In genomic region chr7:458511-459245, GRCh38 we compare ENCODE assay signal across 10 cellular contexts.
"Had no signal": no experiment of that assay in that cellular context is flagged by ENCODE, and none has a peak within 500 bp of the region (broad histone marks: within the 10 kb centered on the region; RNA-seq: fewer than 3 reads in every experiment).

No MANE protein-coding gene starts in this region.

- H3K27me3 ChIP-seq: body of pancreas, ovary, thyroid gland had no signal

- DNase-seq: activated CD4-positive, alpha-beta memory T cell treated with anti-CD3 and anti-CD28 coated beads, Interleukin-2, amount 10 ng/mL, durations not matched to agents 7 days and 5 days; activated CD4-positive, alpha-beta T cell treated with anti-CD3 and anti-CD28 coated beads for 1 hour; activated naive CD4-positive, alpha-beta T cell treated with Interleukin-2 at 50 U/mL for 16 hours; dermis blood vessel endothelial cell; ovary; T-helper 9 cell; thyroid gland had no signal

- H3K27me3 Mint-ChIP-seq: activated CD4-positive, alpha-beta memory T cell treated with anti-CD3 and anti-CD28 coated beads, Interleukin-2, amount 10 ng/mL, durations not matched to agents 7 days and 5 days had no signal

- H3K27ac ChIP-seq: body of pancreas, ovary, thyroid gland had no signal

- H3K27ac Mint-ChIP-seq: activated CD4-positive, alpha-beta memory T cell treated with anti-CD3 and anti-CD28 coated beads, Interleukin-2, amount 10 ng/mL, durations not matched to agents 7 days and 5 days; activated T-helper 1 cell treated with anti-CD3 and anti-CD28 coated beads, Interleukin-12 subunit alpha, Interleukin-12 subunit beta, Interleukin-2, Interleukin-4 antibody, amounts not matched to agents 30 ng/mL and 10 ng/mL and 1 ng/mL, durations not matched to agents 14 hours and 24 hours and 36 hours had no signal

- H3K4me3 ChIP-seq: body of pancreas, ovary, thyroid gland had no signal

- H3K9me3 ChIP-seq: body of pancreas, ovary, thyroid gland had no signal

- H3K36me3 ChIP-seq: ovary, thyroid gland had no signal

- H3K9me3 Mint-ChIP-seq: activated CD4-positive, alpha-beta memory T cell treated with anti-CD3 and anti-CD28 coated beads, Interleukin-2, amount 10 ng/mL, durations not matched to agents 7 days and 5 days; activated T-helper 1 cell treated with anti-CD3 and anti-CD28 coated beads, Interleukin-12 subunit alpha, Interleukin-12 subunit beta, Interleukin-2, Interleukin-4 antibody, amounts not matched to agents 30 ng/mL and 10 ng/mL and 1 ng/mL, durations not matched to agents 14 hours and 24 hours and 36 hours; neural crest cell had no signal

- H3K4me3 Mint-ChIP-seq: activated CD4-positive, alpha-beta memory T cell treated with anti-CD3 and anti-CD28 coated beads, Interleukin-2, amount 10 ng/mL, durations not matched to agents 7 days and 5 days; activated T-helper 1 cell treated with anti-CD3 and anti-CD28 coated beads, Interleukin-12 subunit alpha, Interleukin-12 subunit beta, Interleukin-2, Interleukin-4 antibody, amounts not matched to agents 30 ng/mL and 10 ng/mL and 1 ng/mL, durations not matched to agents 14 hours and 24 hours and 36 hours; neural crest cell had no signal

- ATAC-seq: body of pancreas had no signal

- H3K4me1 Mint-ChIP-seq: activated CD4-positive, alpha-beta memory T cell treated with anti-CD3 and anti-CD28 coated beads, Interleukin-2, amount 10 ng/mL, durations not matched to agents 7 days and 5 days had no signal
